1 cellular context compared by ENCODE assay signal in genomic region chr12:6202331-6202730, GRCh38.
TF ChIP-seq lines count a peak whose summit lies in the region.

No MANE protein-coding gene starts in this region.

TF ChIP-seq in IMR-90, 13 proteins besides CTCF, POLR2A, EP300 and RAD21 (continued from another document):
- TF ChIP-seq USF2 (IDR thresholded peaks at IDR 0.05; ENCODE audit: low read depth, low read length) (no peak), FOS (IDR thresholded peaks at IDR 0.05; ENCODE audit: low read depth, low read length) (no peak)
